In genomic region chr12:111201036-111201435, GRCh38 we compare ENCODE assay signal across 19 cellular contexts.
DNase-seq lines count a peak whose midpoint lies in the region; ATAC-seq lines count a peak whose summit lies in the region.
"Had no signal": no experiment of that assay in that cellular context is flagged by ENCODE, and none has a peak within 500 bp of the region (broad histone marks: within the 10 kb centered on the region; RNA-seq: fewer than 3 reads in every experiment).

No MANE protein-coding gene starts in this region.

- ATAC-seq in GM21381 (IDR thresholded peaks at IDR 0.05; ENCODE audit: unreplicated experiment) = no peak
- no peak for ATAC-seq in GM18867 (IDR thresholded peaks at IDR 0.05; ENCODE audit: unreplicated experiment)
- ATAC-seq: activated CD4-positive, CD25-positive, alpha-beta regulatory T cell treated with anti-CD3 and anti-CD28 coated beads, Interleukin-2, amount 50 U/mL, for 24 hours; HepG2; natural killer cell had no signal

- no peaks in the 10 kb centered on the region for H3K27me3 ChIP-seq in H7 (ENCODE audit: control insufficient read depth, insufficient read depth, low read length)
- H3K27me3 ChIP-seq: upper lobe of left lung had no signal

- DNase-seq in H7 = peak; percentile 79
- peak; percentile 49 for DNase-seq in NCI-H1694 treated with DMSO at 0.1 percent for 48 hours (lab: John Stamatoyannopoulos, UW)
- DNase-seq in NCI-H82 treated with DMSO at 0.1 percent for 48 hours (lab: John Stamatoyannopoulos, UW; ENCODE audit: unreplicated experiment) = peak; percentile 20
- DNase-seq in left kidney (ENCODE audit: low read depth, low spot score) = peak; percentile 49
- DNase-seq in effector CD4-positive, alpha-beta T cell = no peak
- DNase-seq: cortex of kidney; HCEC 1CT; mesenchymal stem cell; natural killer cell; NCI-H187 treated with DMSO at 0.1 percent for 48 hours; NK-92 treated with Interleukin-12 subunit alpha and Interleukin-12 subunit beta, amount 100 ng/mL, for 24 hours; stimulated activated CD4-positive, alpha-beta T cell treated with anti-CD3 and anti-CD28 coated beads, Interleukin-1b, Interleukin-23, amount 100 ng/mL, for 48 hours; stimulated activated naive CD8-positive, alpha-beta T cell treated with anti-CD3 and anti-CD28 coated beads, Interleukin-15, amount 100 ng/mL, for 72 hours; upper lobe of left lung had no signal

- no peaks in the 10 kb centered on the region for H3K36me3 ChIP-seq in H7 (replicated peaks; ENCODE audit: control insufficient read depth, insufficient read depth, low read length)
- H3K36me3 ChIP-seq: breast epithelium, upper lobe of left lung had no signal

- H3K4me3 ChIP-seq in H7 (ENCODE audit: insufficient read depth, low read depth, low read length) = no peak overlapping the region
- H3K4me3 ChIP-seq: breast epithelium, upper lobe of left lung had no signal
